ENCODE assay signal across 8 cellular contexts in the genomic region with DNA sequence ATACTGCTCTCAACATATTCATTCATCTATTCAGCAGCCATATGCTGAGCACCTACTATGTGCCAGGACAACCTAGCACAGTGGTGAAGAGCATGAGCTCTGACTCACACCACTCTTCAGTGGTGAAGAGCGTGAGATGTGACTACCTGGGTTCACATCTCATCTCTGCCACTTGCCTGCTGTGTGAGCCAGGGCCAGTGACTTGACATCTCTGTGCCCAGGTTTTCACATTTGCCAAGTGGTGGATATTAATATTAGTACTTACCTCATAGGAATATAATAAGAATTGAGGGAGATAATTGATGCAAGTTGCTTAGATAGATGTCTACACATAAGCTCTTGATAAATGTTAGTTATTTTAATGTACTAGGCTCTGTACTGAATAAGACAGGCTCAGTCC.
"Had no signal": no experiment of that assay in that cellular context is flagged by ENCODE, and none has a peak within 500 bp of the region (broad histone marks: within the 10 kb centered on the region; RNA-seq: fewer than 3 reads in every experiment).

No MANE protein-coding gene starts in this region.

- ATAC-seq: GM12878 had no signal

- FAIRE-seq: G401.6, GM12878, GM12891, GM12892, GM18507, GM19239 had no signal

- DNase-seq: GDM1, GF-D8 had no signal

- H3K4me3 ChIP-seq: GM12878 had no signal
